In genomic region chr12:62468394-62468793, GRCh38 we compare ENCODE assay signal across 8 cellular contexts. TPM values are rescaled to one million over a fixed set of nuclear protein-coding genes. Genes with fewer than 3 reads are reported as not detected.
A peak's percentile ranks its signal among the peaks of the same experiment; 100 is the strongest.
DNase-seq lines count a peak whose midpoint lies in the region; ATAC-seq and TF ChIP-seq lines count a peak whose summit lies in the region.

No MANE protein-coding gene starts in this region.

- peaks cover 4% of the 10 kb centered on the region for H3K9me3 Mint-ChIP-seq in activated B cell treated with CpG ODN at 0.5 μM for 24 hours
- peaks cover 0 to 6% (median 5%) of the 10 kb centered on the region in 6 donors for H3K9me3 Mint-ChIP-seq in immature natural killer cell

- H3K4me3 Mint-ChIP-seq in activated B cell treated with CpG ODN at 0.5 μM for 24 hours (peak overlapping the region; percentile 84), immature natural killer cell (peak overlapping the region; percentile 90 to 99 (median 96))

- no peaks in the 10 kb centered on the region for H3K27me3 ChIP-seq in left ventricle myocardium inferior (ENCODE audit: low read depth)
- H3K27me3 ChIP-seq in upper lobe of right lung = no peaks in the 10 kb centered on the region

- H3K27ac ChIP-seq in left ventricle myocardium inferior (replicated peaks) = no peak overlapping the region
- no peak overlapping the region for H3K27ac ChIP-seq in upper lobe of right lung

- intact Hi-C loops in left ventricle myocardium inferior (cut with micrococcal nuclease) (no loop called here), Right ventricle myocardium inferior (cut with DNase I) (no loop called here), activated B cell treated with CpG ODN at 0.5 μM for 24 hours (cut with micrococcal nuclease) (loop anchor here (5.0 kb wide), 2 partner anchors 1754 to 1939 kb away; partner anchors contain the start of gene KICS2), upper lobe of right lung (cut with DNase I) (no loop called here)

- H3K4me1 Mint-ChIP-seq in activated B cell treated with CpG ODN at 0.5 μM for 24 hours (peaks cover 35% of the 10 kb centered on the region), immature natural killer cell (peaks cover 34% of the 10 kb centered on the region in 2 donors)

- H3K27me3 Mint-ChIP-seq in activated B cell treated with CpG ODN at 0.5 μM for 24 hours (no peaks in the 10 kb centered on the region), immature natural killer cell (ENCODE audit: low read depth in 3 of 3) (peaks cover 1 to 18% (median 8%) of the 10 kb centered on the region in 3 donors)

- H3K27ac Mint-ChIP-seq in activated B cell treated with CpG ODN at 0.5 μM for 24 hours (no peak overlapping the region), immature natural killer cell (peak overlapping the region in 2 of 6 donors; percentile 8 to 19)

- peaks cover 16% of the 10 kb centered on the region for H3K36me3 Mint-ChIP-seq in activated B cell treated with CpG ODN at 0.5 μM for 24 hours (ENCODE audit: low read depth)
- no peaks in the 10 kb centered on the region for H3K36me3 Mint-ChIP-seq in immature natural killer cell

- H3K4me3 ChIP-seq in left ventricle myocardium inferior (peak overlapping the region; percentile 90), upper lobe of right lung (peak overlapping the region; percentile 72)

- H3K9me3 ChIP-seq in left ventricle myocardium inferior (replicated peaks) (peaks cover 6% of the 10 kb centered on the region), upper lobe of right lung (no peaks in the 10 kb centered on the region)

- POLR2A ChIA-PET in activated B cell treated with CpG ODN at 0.5 μM for 24 hours (lab: Charles Lee) = interaction anchor here (4.8 kb wide), 1 partner anchor 134 kb away, joined by 52 read pairs; no protein-coding TSS in a partner anchor

- TF ChIP-seq CTCF in left ventricle myocardium inferior (IDR thresholded peaks at IDR 0.05; ENCODE audit: borderline replicate concordance) (no peak), activated B cell treated with CpG ODN at 0.5 μM for 24 hours (IDR thresholded peaks at IDR 0.05) (no peak), upper lobe of right lung (IDR thresholded peaks at IDR 0.05) (no peak)

- no peaks in the 10 kb centered on the region for H3K36me3 ChIP-seq in left ventricle myocardium inferior
- no peaks in the 10 kb centered on the region for H3K36me3 ChIP-seq in upper lobe of right lung

- no peak for ATAC-seq in Right ventricle myocardium inferior
- ATAC-seq in activated B cell treated with CpG ODN at 0.5 μM for 24 hours (ENCODE audit: low read depth) = no peak
- ATAC-seq in upper lobe of right lung = no peak

- CTCF ChIA-PET in activated B cell treated with CpG ODN at 0.5 μM for 24 hours (lab: Charles Lee) = no interaction called here

- DNase-seq in left ventricle myocardium inferior = no peak
- no peak for DNase-seq in Right ventricle myocardium inferior (ENCODE audit: missing footprints)
- no peak for DNase-seq in activated B cell treated with CpG ODN at 0.5 μM for 24 hours
- no peak for DNase-seq in immature natural killer cell
- DNase-seq in upper lobe of right lung = no peak
- no peak for DNase-seq in cerebellum (ENCODE audit: low spot score)
- no peak for DNase-seq in 8988T
- DNase-seq in NCI-H510A (lab: John Stamatoyannopoulos, UW) = no peak

- H3K4me1 ChIP-seq in left ventricle myocardium inferior (peaks cover 75% of the 10 kb centered on the region), upper lobe of right lung (peaks cover 21% of the 10 kb centered on the region)

RNA-seq across cellular contexts. Expression of gene MON2, which starts 1.8 kb away (rescaled TPM):
- total RNA-seq in left ventricle myocardium inferior (17.2 TPM), Right ventricle myocardium inferior (14.3 TPM), activated B cell treated with CpG ODN at 0.5 μM for 24 hours (51.6 and 69.9 TPM in 2 replicates), upper lobe of right lung (58.2 TPM), cerebellum (121 TPM)
- 10 to 100 TPM in 2 of 3 donors, 1 to 10 TPM in 1; 7.0 to 22.8 (median 13.8) TPM for polyA plus RNA-seq in immature natural killer cell
